ENCODE assay signal across 14 cellular contexts in the genomic region with DNA sequence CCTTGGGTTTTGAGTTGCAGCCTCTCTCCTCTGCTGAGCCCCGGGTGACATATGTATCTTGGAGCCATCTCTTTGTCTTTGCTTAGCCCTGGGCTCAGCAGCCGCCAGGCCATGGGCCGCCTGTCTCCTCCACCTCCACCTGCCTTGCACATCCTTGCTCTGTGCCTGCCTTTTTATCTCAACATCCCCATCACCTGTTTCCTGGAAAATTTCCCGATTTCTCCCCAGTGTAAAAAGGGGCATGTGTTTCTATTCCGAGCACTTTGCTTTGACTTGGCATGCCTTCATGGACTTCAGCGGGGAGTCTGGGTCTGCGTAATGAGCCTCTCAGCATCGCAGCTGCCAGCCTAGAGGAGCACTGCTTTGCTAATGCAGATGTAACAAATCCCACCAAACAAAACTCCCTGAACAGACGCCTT.
DNase-seq lines count a peak whose midpoint lies in the region; ATAC-seq and TF ChIP-seq lines count a peak whose summit lies in the region.
"Had no signal": no experiment of that assay in that cellular context is flagged by ENCODE, and none has a peak within 500 bp of the region (broad histone marks: within the 10 kb centered on the region; RNA-seq: fewer than 3 reads in every experiment).

No MANE protein-coding gene starts in this region.

- no peak for TF ChIP-seq CTCF in tibial artery (IDR thresholded peaks at IDR 0.05)

- H3K27me3 ChIP-seq in tibial artery = peaks cover 0 to 5% of the 10 kb centered on the region in 2 donors
- H3K27me3 ChIP-seq: ovary, thyroid gland had no signal

- H3K4me1 ChIP-seq in tibial artery = no peaks in the 10 kb centered on the region
- H3K4me1 ChIP-seq: Caco-2, thyroid gland had no signal

- peak; percentile 64 for DNase-seq in Ammon's horn (ENCODE audit: low spot score)
- peak; percentile 93 for DNase-seq in NCI-H1105 treated with DMSO at 0.1 percent for 48 hours (lab: John Stamatoyannopoulos, UW)
- peak; percentile 83 for DNase-seq in NCI-H446 treated with DMSO at 0.1 percent for 48 hours (lab: John Stamatoyannopoulos, UW)
- peak; percentile 30 for DNase-seq in iPS DF 4.7 (ENCODE audit: extremely low read depth, low spot score)
- DNase-seq in tibial artery = no peak
- DNase-seq: activated CD4-positive, CD25-positive, alpha-beta regulatory T cell; Caco-2; ovary; thyroid gland had no signal

- H3K27ac ChIP-seq in tibial artery = no peak overlapping the region
- H3K27ac ChIP-seq: ovary, thyroid gland had no signal

- no peak overlapping the region for H3K4me3 ChIP-seq in tibial artery
- H3K4me3 ChIP-seq: ovary, thyroid gland had no signal

- no peaks in the 10 kb centered on the region for H3K36me3 ChIP-seq in tibial artery
- H3K36me3 ChIP-seq: ovary, thyroid gland had no signal

- H3K9me3 ChIP-seq in tibial artery = no peaks in the 10 kb centered on the region
- H3K9me3 ChIP-seq: Caco-2, ovary, thyroid gland had no signal

- ATAC-seq in GM18519 (IDR thresholded peaks at IDR 0.05; ENCODE audit: low FRiP score, unreplicated experiment) (no peak), HG02970 (IDR thresholded peaks at IDR 0.05; ENCODE audit: low FRiP score, unreplicated experiment) (no peak), GM18907 (IDR thresholded peaks at IDR 0.05; ENCODE audit: unreplicated experiment) (no peak)
- ATAC-seq: activated naive CD4-positive, alpha-beta T cell treated with anti-CD3 and anti-CD28 coated beads, Interleukin-2, amount 50 U/mL, for 72 hours; esophagus mucosa had no signal

- intact Hi-C loops in tibial artery (cut with DNase I; ENCODE audit: low total_unique reads) = no loop called here

Comparison
In these comparisons a context has a peak if more than half of its experiments do, and no peak if none do; other contexts are left out.
1. DNase-seq: peak in Ammon's horn (single experiment), NCI-H1105 treated with DMSO at 0.1 percent for 48 hours (single experiment), NCI-H446 treated with DMSO at 0.1 percent for 48 hours (single experiment) and iPS DF 4.7 (single experiment); none in tibial artery (0 of 2).